Comparison of ENCODE assay signal across 7 cellular contexts in genomic region chr9:131398204-131398603, GRCh38. TPM values are rescaled to one million over a fixed set of nuclear protein-coding genes. Genes with fewer than 3 reads are reported as not detected.
DNase-seq lines count a peak whose midpoint lies in the region; ATAC-seq and TF ChIP-seq lines count a peak whose summit lies in the region.

No MANE protein-coding gene starts in this region.

- no peak overlapping the region for H3K4me3 ChIP-seq in HEK293 (ENCODE audit: low read depth, low read length)
- H3K4me3 ChIP-seq in psoas muscle: peak overlapping the region; percentile 2

- POLR2A ChIA-PET in HEK293 (lab: Yijun Ruan, JAX): interaction anchor here (1.2 to 4.9 kb wide), 4 partner anchors 15 to 48 kb away, joined by 3 to 39 read pairs (median 10); no protein-coding TSS in a partner anchor

- peaks cover 2% of the 10 kb centered on the region for H3K36me3 Mint-ChIP-seq in T-helper 17 cell (ENCODE audit: low read depth)

- peaks cover 17% of the 10 kb centered on the region for H3K4me1 ChIP-seq in HEK293 (ENCODE audit: control insufficient read depth, insufficient read depth, low read length)
- H3K4me1 ChIP-seq in psoas muscle: peaks cover 85% of the 10 kb centered on the region

- H3K27ac ChIP-seq in HEK293 (ENCODE audit: extremely low read depth, low read depth, low read length): peak overlapping the region; percentile 44
- H3K27ac ChIP-seq in psoas muscle: peak overlapping the region; percentile 95

- H3K27ac Mint-ChIP-seq in T-helper 17 cell: peak overlapping the region; percentile 95

- CTCF ChIA-PET in HEK293 (lab: Yijun Ruan, JAX): interaction anchor here (0.7 to 1.9 kb wide), 4 partner anchors 8 to 62 kb away, joined by 3 to 9 read pairs (median 4); no protein-coding TSS in a partner anchor

- 9 to 31% (median 12%) methylated on average over 9 of the region's 9 CpGs for WGBS in psoas muscle, 3 donors

- intact Hi-C loops in psoas muscle (cut with DNase I): no loop called here

- no peaks in the 10 kb centered on the region for H3K27me3 Mint-ChIP-seq in T-helper 17 cell

- no peaks in the 10 kb centered on the region for H3K9me3 ChIP-seq in HEK293 (ENCODE audit: control insufficient read depth, insufficient read depth, low read depth, low read length)
- no peaks in the 10 kb centered on the region for H3K9me3 ChIP-seq in T-helper 17 cell (ENCODE audit: control insufficient read depth, low read length, poor library complexity, severe bottlenecking)
- H3K9me3 ChIP-seq in psoas muscle: no peaks in the 10 kb centered on the region

- H3K4me1 Mint-ChIP-seq in T-helper 17 cell: peaks cover 60% of the 10 kb centered on the region

- DNase-seq in T-helper 17 cell (peak; percentile 41 to 63 (median 42)), psoas muscle (no peak), NCI-H510A (lab: John Stamatoyannopoulos, UW) (no peak)
- DNase-seq in effector CD4-positive, alpha-beta T cell: peak; percentile 50

- peak overlapping the region; percentile 93 for H3K4me3 Mint-ChIP-seq in T-helper 17 cell

- H3K36me3 ChIP-seq in HEK293 (ENCODE audit: control insufficient read depth in 2 of 2, insufficient read depth in 1 of 2, low read length in 2 of 2) (peaks cover 0 to 27% of the 10 kb centered on the region in 2 experiments; a peak in 2 of 3 replicates), psoas muscle (ENCODE audit: insufficient read depth in 1 of 2, low read depth in 1 of 2) (no peaks in the 10 kb centered on the region)

- TF ChIP-seq CTCF in HEK293 (tag by site-specific recombination; IDR thresholded peaks at IDR 0.05): no peak
- no peak for TF ChIP-seq CTCF in psoas muscle (IDR thresholded peaks at IDR 0.05)

- ATAC-seq in T-helper 17 cell (peak; percentile 60), psoas muscle (no peak), GM19324 (IDR thresholded peaks at IDR 0.05; ENCODE audit: low FRiP score, unreplicated experiment) (no peak), GM18519 (IDR thresholded peaks at IDR 0.05; ENCODE audit: low FRiP score, unreplicated experiment) (no peak)

- no peaks in the 10 kb centered on the region for H3K27me3 ChIP-seq in psoas muscle (ENCODE audit: insufficient read depth in 3 of 3, low read length in 2 of 3)

TF ChIP-seq in HEK293, 187 proteins besides CTCF, POLR2A, EP300 and RAD21 (continues in another document):
- TF ChIP-seq, protein P1, sequence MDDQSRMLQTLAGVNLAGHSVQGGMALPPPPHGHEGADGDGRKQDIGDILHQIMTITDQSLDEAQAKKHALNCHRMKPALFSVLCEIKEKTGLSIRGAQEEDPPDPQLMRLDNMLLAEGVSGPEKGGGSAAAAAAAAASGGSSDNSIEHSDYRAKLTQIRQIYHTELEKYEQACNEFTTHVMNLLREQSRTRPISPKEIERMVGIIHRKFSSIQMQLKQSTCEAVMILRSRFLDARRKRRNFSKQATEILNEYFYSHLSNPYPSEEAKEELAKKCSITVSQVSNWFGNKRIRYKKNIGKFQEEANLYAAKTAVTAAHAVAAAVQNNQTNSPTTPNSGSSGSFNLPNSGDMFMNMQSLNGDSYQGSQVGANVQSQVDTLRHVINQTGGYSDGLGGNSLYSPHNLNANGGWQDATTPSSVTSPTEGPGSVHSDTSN (CRISPR knock-in tag; IDR thresholded peaks at IDR 0.05): no peak
- TF ChIP-seq ZNF366 (tag by site-specific recombination; conservative IDR thresholded peaks at IDR 0.05): peak; percentile 46; the same call in 1 of the 2 replicates
- peak; percentile 68; the same call in 1 of the 2 replicates for TF ChIP-seq SP7 (tag by site-specific recombination; IDR thresholded peaks at IDR 0.05)
- peak; percentile 7 for TF ChIP-seq ZBTB26 (tag by site-specific recombination; optimal IDR thresholded peaks at IDR 0.05)
- TF ChIP-seq, protein P2, sequence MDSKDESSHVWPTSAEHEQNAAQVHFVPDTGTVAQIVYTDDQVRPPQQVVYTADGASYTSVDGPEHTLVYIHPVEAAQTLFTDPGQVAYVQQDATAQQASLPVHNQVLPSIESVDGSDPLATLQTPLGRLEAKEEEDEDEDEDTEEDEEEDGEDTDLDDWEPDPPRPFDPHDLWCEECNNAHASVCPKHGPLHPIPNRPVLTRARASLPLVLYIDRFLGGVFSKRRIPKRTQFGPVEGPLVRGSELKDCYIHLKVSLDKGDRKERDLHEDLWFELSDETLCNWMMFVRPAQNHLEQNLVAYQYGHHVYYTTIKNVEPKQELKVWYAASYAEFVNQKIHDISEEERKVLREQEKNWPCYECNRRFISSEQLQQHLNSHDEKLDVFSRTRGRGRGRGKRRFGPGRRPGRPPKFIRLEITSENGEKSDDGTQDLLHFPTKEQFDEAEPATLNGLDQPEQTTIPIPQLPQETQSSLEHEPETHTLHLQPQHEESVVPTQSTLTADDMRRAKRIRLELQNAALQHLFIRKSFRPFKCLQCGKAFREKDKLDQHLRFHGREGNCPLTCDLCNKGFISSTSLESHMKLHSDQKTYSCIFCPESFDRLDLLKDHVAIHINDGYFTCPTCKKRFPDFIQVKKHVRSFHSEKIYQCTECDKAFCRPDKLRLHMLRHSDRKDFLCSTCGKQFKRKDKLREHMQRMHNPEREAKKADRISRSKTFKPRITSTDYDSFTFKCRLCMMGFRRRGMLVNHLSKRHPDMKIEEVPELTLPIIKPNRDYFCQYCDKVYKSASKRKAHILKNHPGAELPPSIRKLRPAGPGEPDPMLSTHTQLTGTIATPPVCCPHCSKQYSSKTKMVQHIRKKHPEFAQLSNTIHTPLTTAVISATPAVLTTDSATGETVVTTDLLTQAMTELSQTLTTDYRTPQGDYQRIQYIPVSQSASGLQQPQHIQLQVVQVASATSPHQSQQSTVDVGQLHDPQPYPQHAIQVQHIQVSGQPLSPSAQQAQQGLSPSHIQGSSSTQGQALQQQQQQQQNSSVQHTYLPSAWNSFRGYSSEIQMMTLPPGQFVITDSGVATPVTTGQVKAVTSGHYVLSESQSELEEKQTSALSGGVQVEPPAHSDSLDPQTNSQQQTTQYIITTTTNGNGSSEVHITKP (tag by site-specific recombination; IDR thresholded peaks at IDR 0.05): peak; percentile 21; the same call in 1 of the 2 replicates
- TF ChIP-seq OSR2 (tag by site-specific recombination; IDR thresholded peaks at IDR 0.05): peak; percentile 95
- TF ChIP-seq ZNF585B (tag by site-specific recombination; IDR thresholded peaks at IDR 0.05): no peak
- TF ChIP-seq, protein P3, sequence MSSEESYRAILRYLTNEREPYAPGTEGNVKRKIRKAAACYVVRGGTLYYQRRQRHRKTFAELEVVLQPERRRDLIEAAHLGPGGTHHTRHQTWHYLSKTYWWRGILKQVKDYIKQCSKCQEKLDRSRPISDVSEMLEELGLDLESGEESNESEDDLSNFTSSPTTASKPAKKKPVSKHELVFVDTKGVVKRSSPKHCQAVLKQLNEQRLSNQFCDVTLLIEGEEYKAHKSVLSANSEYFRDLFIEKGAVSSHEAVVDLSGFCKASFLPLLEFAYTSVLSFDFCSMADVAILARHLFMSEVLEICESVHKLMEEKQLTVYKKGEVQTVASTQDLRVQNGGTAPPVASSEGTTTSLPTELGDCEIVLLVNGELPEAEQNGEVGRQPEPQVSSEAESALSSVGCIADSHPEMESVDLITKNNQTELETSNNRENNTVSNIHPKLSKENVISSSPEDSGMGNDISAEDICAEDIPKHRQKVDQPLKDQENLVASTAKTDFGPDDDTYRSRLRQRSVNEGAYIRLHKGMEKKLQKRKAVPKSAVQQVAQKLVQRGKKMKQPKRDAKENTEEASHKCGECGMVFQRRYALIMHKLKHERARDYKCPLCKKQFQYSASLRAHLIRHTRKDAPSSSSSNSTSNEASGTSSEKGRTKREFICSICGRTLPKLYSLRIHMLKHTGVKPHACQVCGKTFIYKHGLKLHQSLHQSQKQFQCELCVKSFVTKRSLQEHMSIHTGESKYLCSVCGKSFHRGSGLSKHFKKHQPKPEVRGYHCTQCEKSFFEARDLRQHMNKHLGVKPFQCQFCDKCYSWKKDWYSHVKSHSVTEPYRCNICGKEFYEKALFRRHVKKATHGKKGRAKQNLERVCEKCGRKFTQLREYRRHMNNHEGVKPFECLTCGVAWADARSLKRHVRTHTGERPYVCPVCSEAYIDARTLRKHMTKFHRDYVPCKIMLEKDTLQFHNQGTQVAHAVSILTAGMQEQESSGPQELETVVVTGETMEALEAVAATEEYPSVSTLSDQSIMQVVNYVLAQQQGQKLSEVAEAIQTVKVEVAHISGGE (tag by site-specific recombination; conservative IDR thresholded peaks at IDR 0.05; ENCODE audit: low read depth): peak; percentile 51
- TF ChIP-seq, protein P4, sequence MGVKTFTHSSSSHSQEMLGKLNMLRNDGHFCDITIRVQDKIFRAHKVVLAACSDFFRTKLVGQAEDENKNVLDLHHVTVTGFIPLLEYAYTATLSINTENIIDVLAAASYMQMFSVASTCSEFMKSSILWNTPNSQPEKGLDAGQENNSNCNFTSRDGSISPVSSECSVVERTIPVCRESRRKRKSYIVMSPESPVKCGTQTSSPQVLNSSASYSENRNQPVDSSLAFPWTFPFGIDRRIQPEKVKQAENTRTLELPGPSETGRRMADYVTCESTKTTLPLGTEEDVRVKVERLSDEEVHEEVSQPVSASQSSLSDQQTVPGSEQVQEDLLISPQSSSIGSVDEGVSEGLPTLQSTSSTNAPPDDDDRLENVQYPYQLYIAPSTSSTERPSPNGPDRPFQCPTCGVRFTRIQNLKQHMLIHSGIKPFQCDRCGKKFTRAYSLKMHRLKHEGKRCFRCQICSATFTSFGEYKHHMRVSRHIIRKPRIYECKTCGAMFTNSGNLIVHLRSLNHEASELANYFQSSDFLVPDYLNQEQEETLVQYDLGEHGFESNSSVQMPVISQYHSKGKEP (tag by site-specific recombination; IDR thresholded peaks at IDR 0.05): peak; percentile 71; the same call in 1 of the 2 replicates
- TF ChIP-seq TCF7L2 (IDR thresholded peaks at IDR 0.05; ENCODE audit: borderline replicate concordance, low read depth, low read length): peak; percentile 88

RNA-seq across cellular contexts. Expression of gene PRRC2B, which starts 4.3 kb away (rescaled TPM):
- total RNA-seq in T-helper 17 cell: 100 to 1,000 TPM; 193 to 241 TPM
- 100 to 1,000 TPM in 1 of 4 donors, 10 to 100 TPM in 3; 63.6 to 114 (median 78.7) TPM for total RNA-seq in psoas muscle
- polyA plus RNA-seq in psoas muscle: 10 to 100 TPM; 22.7 to 42.1 (median 27.5) TPM

Comparison
In these comparisons a context has a peak if more than half of its experiments do, and no peak if none do; other contexts are left out.
1. DNase-seq: peak in T-helper 17 cell (3 of 3) and effector CD4-positive, alpha-beta T cell (single experiment); none in psoas muscle (0 of 2) and NCI-H510A (single experiment).